Comparison of ENCODE assay signal across 9 cellular contexts in genomic region chr15:67840747-67841634, GRCh38. TPM values are rescaled to one million over a fixed set of nuclear protein-coding genes. Genes with fewer than 3 reads are reported as not detected.
DNase-seq lines count a peak whose midpoint lies in the region; ATAC-seq and TF ChIP-seq lines count a peak whose summit lies in the region.
"Had no signal": no experiment of that assay in that cellular context is flagged by ENCODE, and none has a peak within 500 bp of the region (broad histone marks: within the 10 kb centered on the region; RNA-seq: fewer than 3 reads in every experiment).

No MANE protein-coding gene starts in this region.

- H3K4me3 ChIP-seq in HUES6 (ENCODE audit: low read depth, low read length) (peak overlapping the region; percentile 90), fibroblast of villous mesenchyme (ENCODE audit: low read depth, low read length) (peak overlapping the region; percentile 97), neutrophil (ENCODE audit: low read depth in 1 of 2, low read length in 1 of 2) (peak overlapping the region; percentile 77 to 88)

- peak overlapping the region; percentile 97 for H3K9ac ChIP-seq in HUES6 (ENCODE audit: low read length)

- ATAC-seq in HG03039 (IDR thresholded peaks at IDR 0.05; ENCODE audit: unreplicated experiment) (no peak), HG03442 (IDR thresholded peaks at IDR 0.05; ENCODE audit: unreplicated experiment) (no peak)

- TF ChIP-seq CTCF in VCaP (conservative IDR thresholded peaks at IDR 0.05) (0 out of 2 replicates have a peak, but pooled peaks have one; percentile 11), fibroblast of villous mesenchyme (IDR thresholded peaks at IDR 0.05; ENCODE audit: insufficient read depth, low read depth, low read length) (no peak), neutrophil (IDR thresholded peaks at IDR 0.05) (no peak)

- H3K36me3 ChIP-seq in HUES6 (ENCODE audit: control insufficient read depth, insufficient read depth, low read length) (no peaks in the 10 kb centered on the region), neutrophil (no peaks in the 10 kb centered on the region)

- H3K27me3 ChIP-seq in HUES6 (ENCODE audit: control insufficient read depth, insufficient read depth, low read length) = peaks cover 32% of the 10 kb centered on the region
- peaks cover 5% of the 10 kb centered on the region for H3K27me3 ChIP-seq in neutrophil

- H3K9me3 ChIP-seq in HUES6 (ENCODE audit: control insufficient read depth, insufficient read depth, low read depth, low read length) = no peaks in the 10 kb centered on the region
- no peaks in the 10 kb centered on the region for H3K9me3 ChIP-seq in neutrophil

- H3K27ac ChIP-seq in HUES6 (ENCODE audit: low read depth, low read length) = peak overlapping the region; percentile 96; the same call in 1 of the 2 replicates
- peak overlapping the region; percentile 91 for H3K27ac ChIP-seq in VCaP
- H3K27ac ChIP-seq in neutrophil = peak overlapping the region; percentile 93

- H3K4me1 ChIP-seq in HUES6 (ENCODE audit: control insufficient read depth, insufficient read depth, low read length) (peaks cover 49% of the 10 kb centered on the region), neutrophil (ENCODE audit: control insufficient read depth in 1 of 2, insufficient read depth in 1 of 2, low read depth in 1 of 2, low read length in 1 of 2) (peaks cover 41 to 50% of the 10 kb centered on the region in 2 experiments)

- DNase-seq in DMS114 treated with DMSO at 0.1 percent for 48 hours (lab: John Stamatoyannopoulos, UW; ENCODE audit: unreplicated experiment) (peak; percentile 41), fibroblast of villous mesenchyme (ENCODE audit: low read depth) (peak; percentile 47), NCI-H526 treated with DMSO at 0.1 percent for 48 hours (lab: John Stamatoyannopoulos, UW) (no peak)

RNA-seq across cellular contexts. Expression of gene RNU6-1, which starts 1.1 kb away (rescaled TPM):
- not detected in 2 replicates for total RNA-seq in fibroblast of villous mesenchyme
- total RNA-seq: subcutaneous adipose tissue had no signal

RNA-seq across cellular contexts. Expression of gene SKOR1, which starts 15.7 kb away (rescaled TPM):
- 0.32 TPM in 1 of 2 replicates, not detected in the other for total RNA-seq in fibroblast of villous mesenchyme
